In genomic region chr4:6046526-6047129, GRCh38 we compare ENCODE assay signal across 10 cellular contexts. TPM values are rescaled to one million over a fixed set of nuclear protein-coding genes. Genes with fewer than 3 reads are reported as not detected.
"Had no signal": no experiment of that assay in that cellular context is flagged by ENCODE, and none has a peak within 500 bp of the region (broad histone marks: within the 10 kb centered on the region; RNA-seq: fewer than 3 reads in every experiment).

No MANE protein-coding gene starts in this region.

- H3K27ac ChIP-seq: GM23248, HL-60, KMS-11 had no signal

- H3K4me2 ChIP-seq: KMS-11 had no signal

- H3K9me3 ChIP-seq: HAP-1 had no signal

- H3K36me3 ChIP-seq: HAP-1 had no signal

- H3K4me1 ChIP-seq: HAP-1 had no signal

- DNase-seq: GM23248, GOT3, HFFc6, Karpas-422, KBM-7 had no signal

- H3K4me3 ChIP-seq: GM23248, HAP-1 had no signal

- H2AFZ ChIP-seq: GM23248 had no signal

- ATAC-seq: HepG2 had no signal

- H3K9ac ChIP-seq: GM23248, KMS-11 had no signal

RNA-seq across cellular contexts. Expression of gene C4orf50, which starts 28.4 kb away (rescaled TPM):
- total RNA-seq: GM23248, HepG2, HFFc6, HT1080 had no signal
